In the genomic region with DNA sequence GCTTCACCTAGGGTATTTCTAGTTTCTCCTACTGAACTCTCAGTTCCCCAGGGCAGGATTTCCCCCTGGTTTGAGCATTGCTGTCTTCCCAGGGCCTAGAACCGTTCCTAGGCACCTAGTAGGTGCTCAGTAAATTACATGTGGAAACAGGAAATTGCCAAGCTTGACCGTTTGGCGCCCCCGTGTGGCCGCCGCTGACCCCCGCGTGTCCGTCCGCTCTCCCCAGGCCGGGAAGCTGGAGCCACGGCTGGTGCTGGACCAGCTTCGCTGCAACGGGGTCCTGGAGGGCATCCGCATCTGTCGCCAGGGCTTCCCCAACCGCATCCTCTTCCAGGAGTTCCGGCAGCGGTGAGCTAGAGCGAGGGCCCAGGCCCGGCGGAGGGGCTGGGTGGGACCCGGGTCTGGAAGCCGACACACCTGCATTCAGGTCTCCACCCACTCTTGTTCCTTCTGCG, we compare ENCODE assay signal across 10 cellular contexts. TPM values are rescaled to one million over a fixed set of nuclear protein-coding genes. Genes with fewer than 3 reads are reported as not detected.
DNase-seq lines count a peak whose midpoint lies in the region; ATAC-seq and TF ChIP-seq lines count a peak whose summit lies in the region.
"Had no signal": no experiment of that assay in that cellular context is flagged by ENCODE, and none has a peak within 500 bp of the region (broad histone marks: within the 10 kb centered on the region; RNA-seq: fewer than 3 reads in every experiment).

No MANE protein-coding gene starts in this region.

- H3K4me3 Mint-ChIP-seq in Calu3 (ENCODE audit: low read depth, unreplicated experiment) = no peak overlapping the region
- H3K4me3 Mint-ChIP-seq: activated B cell treated with CpG ODN at 0.5 μM for 24 hours had no signal

- H3K27ac ChIP-seq in HEK293 (ENCODE audit: extremely low read depth, low read depth, low read length) (no peak overlapping the region), adrenal gland (no peak overlapping the region), osteoblast (ENCODE audit: low read depth, low read length) (no peak overlapping the region)
- H3K27ac ChIP-seq: neutrophil had no signal

- CTCF ChIA-PET in Calu3 (lab: Charles Lee) (interaction anchor here (0.6 to 1.2 kb wide), 6 partner anchors 17 to 304 kb away, joined by 3 to 10 read pairs (median 4); no protein-coding TSS in a partner anchor), HEK293 (lab: Yijun Ruan, JAX) (interaction anchor here (0.6 to 3.3 kb wide), 23 partner anchors 10 to 345 kb away, joined by 3 to 35 read pairs (median 3); partner anchors contain the start of gene IZUMO2)

- no peak overlapping the region for H3K4me2 ChIP-seq in osteoblast (ENCODE audit: insufficient read depth, low read length)

- no TSS peak for BruUV-seq in Calu3 (replicated peaks; lab: Mats Ljungman, UMichigan)

- H3K27me3 Mint-ChIP-seq in Calu3 (ENCODE audit: unreplicated experiment) = no peaks in the 10 kb centered on the region

- no peak overlapping the region for H2AFZ ChIP-seq in osteoblast (ENCODE audit: low read length)

- H3K27me3 ChIP-seq in adrenal gland (no peaks in the 10 kb centered on the region), osteoblast (ENCODE audit: insufficient read depth, low read length) (no peaks in the 10 kb centered on the region)
- H3K27me3 ChIP-seq: neutrophil had no signal

- H3K4me1 ChIP-seq in HEK293 (ENCODE audit: control insufficient read depth, insufficient read depth, low read length) = no peaks in the 10 kb centered on the region
- H3K4me1 ChIP-seq in adrenal gland (replicated peaks in 1 of 2) = no peaks in the 10 kb centered on the region
- H3K4me1 ChIP-seq in osteoblast (ENCODE audit: insufficient read depth, low read length) = no peaks in the 10 kb centered on the region

- H4K20me1 ChIP-seq in osteoblast (ENCODE audit: insufficient read depth, low read length) = no peaks in the 10 kb centered on the region

- ATAC-seq in GM21381 (IDR thresholded peaks at IDR 0.05; ENCODE audit: unreplicated experiment) = no peak

- POLR2A ChIA-PET in HEK293 (lab: Yijun Ruan, JAX) = no interaction called here

- H3K9me3 ChIP-seq in HEK293 (ENCODE audit: control insufficient read depth, insufficient read depth, low read depth, low read length) = no peaks in the 10 kb centered on the region
- no peaks in the 10 kb centered on the region for H3K9me3 ChIP-seq in adrenal gland (replicated peaks in 1 of 3)
- no peaks in the 10 kb centered on the region for H3K9me3 ChIP-seq in osteoblast (ENCODE audit: low read depth, low read length)
- H3K9me3 ChIP-seq: neutrophil had no signal

- intact Hi-C loops in Calu3 (cut with micrococcal nuclease; ENCODE audit: unreplicated experiment) = loop anchor here (5.0 kb wide), 1 partner anchor 92 kb away; no protein-coding TSS in a partner anchor
- intact Hi-C loops in adrenal gland (cut with DNase I) = no loop called here

- H3K4me3 ChIP-seq in HEK293 (ENCODE audit: low read depth, low read length) = no peak overlapping the region
- H3K4me3 ChIP-seq in adrenal gland = no peak overlapping the region
- no peak overlapping the region for H3K4me3 ChIP-seq in osteoblast (ENCODE audit: insufficient read depth, low read length)

- H3K36me3 ChIP-seq in HEK293 (ENCODE audit: control insufficient read depth in 2 of 2, insufficient read depth in 1 of 2, low read length in 2 of 2) = peaks cover 0 to 5% of the 10 kb centered on the region in 2 experiments; a peak in 2 of 3 replicates
- no peaks in the 10 kb centered on the region for H3K36me3 ChIP-seq in adrenal gland (replicated peaks in 1 of 2)
- no peaks in the 10 kb centered on the region for H3K36me3 ChIP-seq in osteoblast (ENCODE audit: insufficient read depth, low read length)
- H3K36me3 ChIP-seq: neutrophil had no signal

- DNase-seq in Calu3 (peak; percentile 70), adrenal gland (peak in 3 of 7 donors; percentile 10 to 26 (median 16)), osteoblast (ENCODE audit: insufficient read length, low spot score, missing footprints) (peak; percentile 73), glomerular visceral epithelial cell (ENCODE audit: extremely low spot score) (no peak), UCSD-AML1 (lab: John Stamatoyannopoulos, UW; ENCODE audit: unreplicated experiment) (no peak), NCI-H1092 (lab: John Stamatoyannopoulos, UW) (no peak)
- DNase-seq: activated B cell treated with CpG ODN at 0.5 μM for 24 hours had no signal

- H3K4me1 Mint-ChIP-seq in Calu3 (ENCODE audit: low read depth, unreplicated experiment) = no peaks in the 10 kb centered on the region
- H3K4me1 Mint-ChIP-seq: activated B cell treated with CpG ODN at 0.5 μM for 24 hours had no signal

- TF ChIP-seq POLR2A in adrenal gland (IDR thresholded peaks at IDR 0.05) = no peak

- no peak overlapping the region for H3K27ac Mint-ChIP-seq in Calu3 (ENCODE audit: unreplicated experiment)
- H3K27ac Mint-ChIP-seq: activated B cell treated with CpG ODN at 0.5 μM for 24 hours had no signal

- H3K79me2 ChIP-seq in osteoblast (ENCODE audit: insufficient read depth, low read length) = no peaks in the 10 kb centered on the region

- WGBS in adrenal gland, 4 donors = 38 to 78% (median 44%) methylated on average over 12 to 25 of the region's 25 CpGs

- peaks cover 73% of the 10 kb centered on the region for H3K36me3 Mint-ChIP-seq in Calu3 (ENCODE audit: insufficient read depth, unreplicated experiment)

- TF ChIP-seq CTCF in Calu3 (IDR thresholded peaks at IDR 0.05; ENCODE audit: unreplicated experiment) = peak; percentile 82
- peak; percentile 25; the same call in 1 of the 2 replicates for TF ChIP-seq CTCF in HEK293 (tag by site-specific recombination; IDR thresholded peaks at IDR 0.05)
- TF ChIP-seq CTCF in adrenal gland (IDR thresholded peaks at IDR 0.05) = peak in 4 of 6 experiments; percentile 23 to 47 (median 30)
- TF ChIP-seq CTCF in osteoblast (IDR thresholded peaks at IDR 0.05; ENCODE audit: extremely low read depth, low read depth, low read length) = peak; percentile 31

- H3K9me3 Mint-ChIP-seq in Calu3 (ENCODE audit: low read depth, unreplicated experiment) = no peaks in the 10 kb centered on the region

TF ChIP-seq in HEK293, 187 proteins besides CTCF, POLR2A, EP300 and RAD21:
- TF ChIP-seq ZNF664 (tag by site-specific recombination; IDR thresholded peaks at IDR 0.05) (peak; percentile 97), ZNF654 (tag by site-specific recombination; IDR thresholded peaks at IDR 0.05; ENCODE audit: low read depth) (peak; percentile 18), ZNF366 (tag by site-specific recombination; conservative IDR thresholded peaks at IDR 0.05) (no peak)

RNA-seq across cellular contexts. Expression of gene MYH14, which starts 55.5 kb away (rescaled TPM):
- 255 and 312 TPM in 2 replicates for total RNA-seq in Calu3 (2022)
- total RNA-seq in adrenal gland = 1 to 10 TPM in 7 of 8 donors, under 1 TPM in 1; 0.78 to 8.5 (median 3.4) TPM
- polyA plus RNA-seq in adrenal gland = 1 to 10 TPM in 2 of 3 donors, under 1 TPM in 1; 0.33 to 4.6 (median 3.6) TPM
- total RNA-seq in osteoblast = under 0.01 TPM in 1 of 2 replicates, not detected in the other
- total RNA-seq: activated B cell treated with CpG ODN at 0.5 μM for 24 hours had no signal

Comparison
In these comparisons a context has a peak if more than half of its experiments do, and no peak if none do; other contexts are left out.
1. DNase-seq: peak in Calu3 (single experiment) and osteoblast (single experiment); none in glomerular visceral epithelial cell (single experiment), UCSD-AML1 (single experiment) and NCI-H1092 (single experiment).
2. CTCF ChIP-seq: peak in every context shown above with its lines; median percentile 82 in Calu3; 31 in osteoblast; 30 in adrenal gland; 25 in HEK293.
3. RNA of gene MYH14, which starts 55.5 kb away (total RNA-seq): 255 to 312 TPM in Calu3; 0.78 to 8.5 TPM in adrenal gland and under 0.01 TPM in osteoblast; every median in the first group is over 10 times any median in the second.